13 cellular contexts compared by ENCODE assay signal in genomic region chr16:1537138-1537577, GRCh38. TPM values are rescaled to one million over a fixed set of nuclear protein-coding genes. Genes with fewer than 3 reads are reported as not detected.
DNase-seq lines count a peak whose midpoint lies in the region; ATAC-seq and TF ChIP-seq lines count a peak whose summit lies in the region.
"Had no signal": no experiment of that assay in that cellular context is flagged by ENCODE, and none has a peak within 500 bp of the region (broad histone marks: within the 10 kb centered on the region; RNA-seq: fewer than 3 reads in every experiment).

No MANE protein-coding gene starts in this region.

- no peak overlapping the region for H2BK12ac ChIP-seq in neuronal stem cell (ENCODE audit: low read length)

- H2AFZ ChIP-seq in neuronal stem cell (ENCODE audit: low read length) = no peak overlapping the region

- no peak overlapping the region for H2BK15ac ChIP-seq in neuronal stem cell (ENCODE audit: low read length)

- no peak overlapping the region for H4K91ac ChIP-seq in neuronal stem cell (ENCODE audit: low read depth, low read length, poor library complexity)

- ATAC-seq in CD4-positive, alpha-beta T cell (ENCODE audit: poor library complexity) = no peak
- no peak for ATAC-seq in HG02571 (IDR thresholded peaks at IDR 0.05; ENCODE audit: unreplicated experiment)
- ATAC-seq: mucosa of descending colon had no signal

- no CpG with 5 or more reads among the region's 27 CpGs for WGBS in neuronal stem cell (ENCODE audit: extremely low coverage in 2 of 2, insufficient read length in 2 of 2, insufficient replicate concordance in 1 of 2), 2 donors
- 82 to 92% (median 85%) methylated on average over 19 to 27 of the region's 27 CpGs for WGBS in spleen, 5 donors

- H3K27ac ChIP-seq in CD4-positive, alpha-beta T cell (ENCODE audit: low read depth, low read length) = peak overlapping the region; percentile 55
- H3K27ac ChIP-seq in effector memory CD4-positive, alpha-beta T cell (ENCODE audit: insufficient read depth, low read length, poor library complexity, severe bottlenecking) = peak overlapping the region; percentile 33
- H3K27ac ChIP-seq in neuronal stem cell (replicated peaks; ENCODE audit: low read length) (no peak overlapping the region), spleen (peak overlapping the region in 3 of 8 donors; percentile 4 to 90 (median 14))

- H3K9me3 Mint-ChIP-seq in CD4-positive, alpha-beta T cell = no peaks in the 10 kb centered on the region

- H2BK5ac ChIP-seq in neuronal stem cell (ENCODE audit: low read length) = no peak overlapping the region

- H3K14ac ChIP-seq in neuronal stem cell (ENCODE audit: low read length) = no peak overlapping the region

- H3K79me1 ChIP-seq in neuronal stem cell (ENCODE audit: low read depth, low read length) = peaks cover 10% of the 10 kb centered on the region

- TF ChIP-seq POLR2A in spleen (IDR thresholded peaks at IDR 0.05) = no peak

- TF ChIP-seq CTCF in CD4-positive, alpha-beta T cell (IDR thresholded peaks at IDR 0.05) = no peak
- no peak for TF ChIP-seq CTCF in HFF-Myc (IDR thresholded peaks at IDR 0.05; ENCODE audit: low read depth, low read length, missing control alignments)
- no peak for TF ChIP-seq CTCF in spleen (IDR thresholded peaks at IDR 0.05 in 8 of 11, conservative IDR thresholded peaks at IDR 0.05 in 3 of 11)

- peak overlapping the region; percentile 99 for H3K4me3 Mint-ChIP-seq in CD4-positive, alpha-beta T cell

- no peak overlapping the region for H3K9ac ChIP-seq in neuronal stem cell (ENCODE audit: low read depth, low read length, poor library complexity)

- peak overlapping the region; percentile 67 for H3K23ac ChIP-seq in neuronal stem cell (ENCODE audit: low read depth, low read length, poor library complexity)

- H4K8ac ChIP-seq in neuronal stem cell (ENCODE audit: low read depth, low read length) = no peak overlapping the region

- H3K27me3 ChIP-seq in CD4-positive, alpha-beta T cell (ENCODE audit: control insufficient read depth, insufficient read depth, low read length) = no peaks in the 10 kb centered on the region
- no peaks in the 10 kb centered on the region for H3K27me3 ChIP-seq in effector memory CD4-positive, alpha-beta T cell (replicated peaks; ENCODE audit: control insufficient read depth, insufficient read depth, low read length, poor library complexity, severe bottlenecking)
- H3K27me3 ChIP-seq in neuronal stem cell (ENCODE audit: control insufficient read depth in 3 of 3, insufficient read depth in 3 of 3, low read depth in 1 of 3, low read length in 3 of 3) (no peaks in the 10 kb centered on the region), spleen (replicated peaks in 1 of 7) (peaks cover 0 to 22% (median 5%) of the 10 kb centered on the region in 7 donors)

- H3K4ac ChIP-seq in neuronal stem cell (ENCODE audit: low read length) = no peak overlapping the region

- H3K4me3 ChIP-seq in HFF-Myc (replicated peaks; ENCODE audit: low read depth, low read length) (peak overlapping the region; percentile 85), neuronal stem cell (ENCODE audit: low read length in 2 of 2) (no peak overlapping the region), spleen (peak overlapping the region in 3 of 8 donors; percentile 66 to 86 (median 83))
- H3K4me3 ChIP-seq in effector memory CD4-positive, alpha-beta T cell (ENCODE audit: insufficient read depth, low read depth, low read length, poor library complexity, severe bottlenecking) = no peak overlapping the region
- H3K4me3 ChIP-seq: mucosa of descending colon had no signal

- peaks cover 53% of the 10 kb centered on the region for H3K36me3 ChIP-seq in effector memory CD4-positive, alpha-beta T cell (ENCODE audit: control insufficient read depth, insufficient read depth, low read length)
- H3K36me3 ChIP-seq in neuronal stem cell (replicated peaks in 1 of 2; ENCODE audit: control insufficient read depth in 2 of 2, insufficient read depth in 2 of 2, low read length in 2 of 2) = peaks cover 2 to 6% of the 10 kb centered on the region in 2 donors
- peaks cover 0 to 69% (median 27%) of the 10 kb centered on the region in 6 donors for H3K36me3 ChIP-seq in spleen

- DNase-seq in CD4-positive, alpha-beta T cell = no peak
- no peak for DNase-seq in HFF-Myc (ENCODE audit: extremely low read depth, low read depth)
- no peak for DNase-seq in effector memory CD4-positive, alpha-beta T cell
- DNase-seq in neuronal stem cell (ENCODE audit: low spot score) = no peak
- no peak for DNase-seq in NCI-H1048 (lab: John Stamatoyannopoulos, UW)
- no peak for DNase-seq in spleen
- DNase-seq: activated gamma-delta T cell, Calu3, H7, NCI-H2107, substantia nigra had no signal

- H3K4me2 ChIP-seq in neuronal stem cell (ENCODE audit: insufficient read depth, low read length, poor library complexity, severe bottlenecking) = no peak overlapping the region

- H3K27me3 Mint-ChIP-seq in CD4-positive, alpha-beta T cell = no peaks in the 10 kb centered on the region

- no peak overlapping the region for H2AK5ac ChIP-seq in neuronal stem cell (ENCODE audit: low read depth, low read length)

- H3K27ac Mint-ChIP-seq in CD4-positive, alpha-beta T cell = peak overlapping the region; percentile 98

- no peak overlapping the region for H3K18ac ChIP-seq in neuronal stem cell (ENCODE audit: low read length)

- peaks cover 56% of the 10 kb centered on the region for H3K4me1 ChIP-seq in effector memory CD4-positive, alpha-beta T cell (ENCODE audit: control insufficient read depth, insufficient read depth, low read length, poor library complexity, severe bottlenecking)
- no peaks in the 10 kb centered on the region for H3K4me1 ChIP-seq in neuronal stem cell (ENCODE audit: control insufficient read depth in 2 of 2, insufficient read depth in 1 of 2, low read depth in 1 of 2, low read length in 2 of 2)
- H3K4me1 ChIP-seq in spleen = peaks cover 35 to 100% (median 79%) of the 10 kb centered on the region in 6 donors

- intact Hi-C loops in CD4-positive, alpha-beta T cell (cut with DNase I, micrococcal nuclease) = loop anchor here (5.0 to 10.0 kb wide), 3 partner anchors 62 to 235 kb away; partner anchors contain the start of genes CLCN7 (in 1 of the 2), EME2 (in 1 of the 2), MRPS34 (in 1 of the 2) and NME3 (in 1 of the 2)
- intact Hi-C loops in spleen (cut with DNase I; ENCODE audit: low total_unique reads) = no loop called here

- H2BK120ac ChIP-seq in neuronal stem cell (ENCODE audit: low read depth, low read length) = no peak overlapping the region

- CTCF ChIA-PET in CD4-positive, alpha-beta T cell (lab: Charles Lee) = interaction anchor here (0.7 kb wide), 1 partner anchor 174 kb away, joined by 4 read pairs; no protein-coding TSS in a partner anchor

- POLR2A ChIA-PET in CD4-positive, alpha-beta T cell (lab: Charles Lee) = interaction anchor here (0.8 to 4.5 kb wide), 6 partner anchors 10 to 573 kb away, joined by 3 to 18 read pairs (median 4); partner anchors contain the start of gene TELO2

- H3K4me1 Mint-ChIP-seq in CD4-positive, alpha-beta T cell (ENCODE audit: low read depth) = peaks cover 66% of the 10 kb centered on the region

- peaks cover 78% of the 10 kb centered on the region for H3K36me3 Mint-ChIP-seq in CD4-positive, alpha-beta T cell (ENCODE audit: low read depth)

- no peaks in the 10 kb centered on the region for H3K9me3 ChIP-seq in CD4-positive, alpha-beta T cell (ENCODE audit: control insufficient read depth, low read length)
- H3K9me3 ChIP-seq in effector memory CD4-positive, alpha-beta T cell (ENCODE audit: control insufficient read depth, low read length) = no peaks in the 10 kb centered on the region
- no peaks in the 10 kb centered on the region for H3K9me3 ChIP-seq in neuronal stem cell (replicated peaks in 1 of 2; ENCODE audit: control insufficient read depth in 2 of 2, insufficient read depth in 1 of 2, low read depth in 1 of 2, low read length in 2 of 2)
- no peaks in the 10 kb centered on the region for H3K9me3 ChIP-seq in spleen
- H3K9me3 ChIP-seq: mucosa of descending colon had no signal

RNA-seq across cellular contexts. Expression of gene TMEM204, which starts 3.7 kb away (rescaled TPM):
- total RNA-seq in CD4-positive, alpha-beta T cell = 10 to 100 TPM; 20.5 to 22.1 TPM
- polyA plus RNA-seq in neuronal stem cell (2013, experiment 1 of 2) = not detected
- polyA plus RNA-seq in neuronal stem cell (2013, experiment 2 of 2) = not detected
- 10 to 100 TPM; 12.6 to 47.1 (median 26.9) TPM for total RNA-seq in spleen
- 10 to 100 TPM; 10.1 to 21.0 (median 13.6) TPM for polyA plus RNA-seq in spleen
- total RNA-seq: Calu3 had no signal

RNA-seq across cellular contexts. Expression of gene TELO2, which starts 44.0 kb away (rescaled TPM):
- total RNA-seq in CD4-positive, alpha-beta T cell = 10 to 100 TPM; 29.7 to 30.8 TPM
- 17.1 TPM for polyA plus RNA-seq in neuronal stem cell (2013, experiment 1 of 2)
- polyA plus RNA-seq in neuronal stem cell (2013, experiment 2 of 2) = 16.7 TPM
- 10 to 100 TPM; 28.5 to 64.2 (median 44.0) TPM for total RNA-seq in spleen
- polyA plus RNA-seq in spleen = 100 to 1,000 TPM in 1 of 3 donors, 10 to 100 TPM in 2; 60.3 to 110 (median 83.5) TPM

RNA-seq across cellular contexts. Expression of gene PTX4, which starts 48.4 kb away (rescaled TPM):
- not detected for total RNA-seq in CD4-positive, alpha-beta T cell
- polyA plus RNA-seq in neuronal stem cell (2013, experiment 1 of 2) = not detected
- polyA plus RNA-seq in neuronal stem cell (2013, experiment 2 of 2) = not detected
- total RNA-seq in spleen = under 1 TPM in 5 of 7 donors, not detected in 2; 0.23 to 0.85 (median 0.60) TPM
- under 1 TPM in 2 of 3 donors, not detected in 1; 0.03 to 0.19 TPM for polyA plus RNA-seq in spleen
- total RNA-seq: Calu3, H7, mucosa of descending colon had no signal
